In genomic region chr12:114232187-114232586, GRCh38 we compare ENCODE assay signal across 2 cellular contexts.
TF ChIP-seq lines count a peak whose summit lies in the region.

No MANE protein-coding gene starts in this region.

TF ChIP-seq in HEK293, 187 proteins besides CTCF, POLR2A, EP300 and RAD21 (continued from another document):
- TF ChIP-seq ZNF639 (tag by site-specific recombination; IDR thresholded peaks at IDR 0.05) (no peak), OSR2 (tag by site-specific recombination; IDR thresholded peaks at IDR 0.05) (no peak), INSM2 (tag by site-specific recombination; IDR thresholded peaks at IDR 0.05) (no peak)
TF ChIP-seq in HEK293: peak in this region for 1.

TF ChIP-seq in K562, 482 proteins besides CTCF, POLR2A, EP300 and RAD21:
- TF ChIP-seq ZNF512 (tag; IDR thresholded peaks at IDR 0.05) (peak; percentile 52; the same call in 1 of the 2 replicates), ERF (CRISPR knock-in tag; IDR thresholded peaks at IDR 0.05) (no peak)
